In genomic region chr12:31234955-31235867, GRCh38 we compare ENCODE assay signal across 8 cellular contexts.
DNase-seq lines count a peak whose midpoint lies in the region; ATAC-seq and TF ChIP-seq lines count a peak whose summit lies in the region.

No MANE protein-coding gene starts in this region.

- no peaks in the 10 kb centered on the region for H3K36me3 Mint-ChIP-seq in activated naive CD4-positive, alpha-beta T cell treated with anti-CD3 and anti-CD28 coated beads for 36 hours (ENCODE audit: low read depth)

- peaks cover 21% of the 10 kb centered on the region for H3K27me3 Mint-ChIP-seq in activated naive CD4-positive, alpha-beta T cell treated with anti-CD3 and anti-CD28 coated beads for 36 hours (ENCODE audit: low read depth)

- no peak for TF ChIP-seq POLR2A in transverse colon (IDR thresholded peaks at IDR 0.05)

- no peak overlapping the region for H3K4me3 ChIP-seq in adipocyte (ENCODE audit: low read length)
- H3K4me3 ChIP-seq in transverse colon = no peak overlapping the region

- H3K9me3 ChIP-seq in adipocyte (ENCODE audit: control insufficient read depth, low read length) = peaks cover 20% of the 10 kb centered on the region
- no peaks in the 10 kb centered on the region for H3K9me3 ChIP-seq in transverse colon

- ATAC-seq in GM19023 (IDR thresholded peaks at IDR 0.05; ENCODE audit: unreplicated experiment) = no peak

- peak; percentile 52 to 65 (median 58) for TF ChIP-seq CTCF in transverse colon (IDR thresholded peaks at IDR 0.05)

- no peak overlapping the region for H3K9ac ChIP-seq in adipocyte (ENCODE audit: low read length)

- TF ChIP-seq EP300 in transverse colon (IDR thresholded peaks at IDR 0.05; ENCODE audit: low read depth) = no peak

- H3K4me3 Mint-ChIP-seq in activated naive CD4-positive, alpha-beta T cell treated with anti-CD3 and anti-CD28 coated beads for 36 hours = no peak overlapping the region

- no peaks in the 10 kb centered on the region for H3K36me3 ChIP-seq in adipocyte (ENCODE audit: control insufficient read depth, insufficient read depth, low read length, severe bottlenecking)
- H3K36me3 ChIP-seq in transverse colon = no peaks in the 10 kb centered on the region

- H3K27ac Mint-ChIP-seq in activated naive CD4-positive, alpha-beta T cell treated with anti-CD3 and anti-CD28 coated beads for 36 hours = no peak overlapping the region

- DNase-seq in DMS53 (lab: John Stamatoyannopoulos, UW) (peak; percentile 97), NCI-H1694 (lab: John Stamatoyannopoulos, UW) (peak; percentile 85), adipocyte (ENCODE audit: low read depth) (peak; percentile 67), iPS-NIHi7 (ENCODE audit: extremely low spot score) (peak; percentile 66), transverse colon (peak; percentile 21)
- no peak for DNase-seq in activated naive CD4-positive, alpha-beta T cell treated with anti-CD3 and anti-CD28 coated beads for 36 hours
- no peak for DNase-seq in activated CD8-positive, alpha-beta memory T cell treated with anti-CD3 and anti-CD28 coated beads, Interleukin-2, amount 50 U/mL, for 4 hours

- in situ Hi-C loops in transverse colon (cut with MboI; ENCODE audit: low pct_ligation_motif_present in 1 of 4, low pct_unique_long_range_greater_than_20kb in 1 of 4, low sequenced_read_pairs in 3 of 4) = loop anchor here in 3 of 4 donors (10.0 to 25.0 kb wide), 5 partner anchors 123 to 402 kb away; no protein-coding TSS in a partner anchor

- CTCF ChIA-PET in activated naive CD4-positive, alpha-beta T cell treated with anti-CD3 and anti-CD28 coated beads for 36 hours (lab: Charles Lee) = interaction anchor here (0.8 to 5.3 kb wide), 5 partner anchors 37 to 388 kb away, joined by 3 to 46 read pairs (median 3); no protein-coding TSS in a partner anchor

- no peaks in the 10 kb centered on the region for H3K4me1 Mint-ChIP-seq in activated naive CD4-positive, alpha-beta T cell treated with anti-CD3 and anti-CD28 coated beads for 36 hours (ENCODE audit: low read depth)

- no peak overlapping the region for H3K27ac ChIP-seq in transverse colon

- peaks cover 2% of the 10 kb centered on the region for H3K9me3 Mint-ChIP-seq in activated naive CD4-positive, alpha-beta T cell treated with anti-CD3 and anti-CD28 coated beads for 36 hours

- WGBS in transverse colon (ENCODE audit: low coverage in 1 of 2), 2 donors = 39 to 50% methylated on average over 2 to 9 of the region's 12 CpGs

- H3K27me3 ChIP-seq in adipocyte (replicated peaks; ENCODE audit: control insufficient read depth, insufficient read depth, low read length) = peaks cover 74% of the 10 kb centered on the region
- peaks cover 4% of the 10 kb centered on the region for H3K27me3 ChIP-seq in transverse colon

- intact Hi-C loops in transverse colon (cut with DNase I; ENCODE audit: low total_unique reads) = no loop called here
- intact Hi-C loops in activated naive CD4-positive, alpha-beta T cell treated with anti-CD3 and anti-CD28 coated beads for 36 hours (cut with micrococcal nuclease) = no loop called here

- H3K4me1 ChIP-seq in adipocyte (ENCODE audit: control insufficient read depth, insufficient read depth, low read length) = no peaks in the 10 kb centered on the region
- peaks cover 0 to 13% (median 6%) of the 10 kb centered on the region in 4 donors for H3K4me1 ChIP-seq in transverse colon

Comparison
In these comparisons a context has a peak if more than half of its experiments do, and no peak if none do; other contexts are left out.
1. DNase-seq: peak in DMS53 (single experiment), NCI-H1694 (single experiment), adipocyte (single experiment), iPS-NIHi7 (single experiment) and transverse colon (single experiment); none in activated naive CD4-positive, alpha-beta T cell treated with anti-CD3 and anti-CD28 coated beads for 36 hours (single experiment) and activated CD8-positive, alpha-beta memory T cell treated with anti-CD3 and anti-CD28 coated beads, Interleukin-2, amount 50 U/mL, for 4 hours (single experiment).